In genomic region chr13:45340422-45341033, GRCh38 we compare ENCODE assay signal across 1 cellular context.
A peak's percentile ranks its signal among the peaks of the same experiment; 100 is the strongest.
TF ChIP-seq lines count a peak whose summit lies in the region.

No MANE protein-coding gene starts in this region.

TF ChIP-seq in HepG2, 621 proteins besides CTCF, POLR2A, EP300 and RAD21 (continued from another document and continues in another):
- peak; percentile 24; the same call in 1 of the 2 replicates for TF ChIP-seq ZBTB25 (CRISPR knock-in tag; IDR thresholded peaks at IDR 0.05)
- TF ChIP-seq ASH2L (IDR thresholded peaks at IDR 0.05; ENCODE audit: insufficient read length, low read depth, low read length) = peak; percentile 82
- TF ChIP-seq HOXA9 (CRISPR knock-in tag; IDR thresholded peaks at IDR 0.05; ENCODE audit: borderline replicate concordance) = no peak
- TF ChIP-seq ZBTB20 (CRISPR knock-in tag; IDR thresholded peaks at IDR 0.05; ENCODE audit: borderline replicate concordance, low read depth) = no peak
- 0 out of 2 replicates have a peak, but pooled peaks have one; percentile 50 for TF ChIP-seq PRMT3 (CRISPR knock-in tag; IDR thresholded peaks at IDR 0.05; ENCODE audit: borderline replicate concordance, low read depth)
- TF ChIP-seq TFE3 (CRISPR knock-in tag; IDR thresholded peaks at IDR 0.05) = no peak
- TF ChIP-seq GMEB2 (CRISPR knock-in tag; IDR thresholded peaks at IDR 0.05; ENCODE audit: low read depth) = no peak
- no peak for TF ChIP-seq NCOA2 (CRISPR knock-in tag; IDR thresholded peaks at IDR 0.05)
- peak; percentile 37; the same call in 1 of the 2 replicates for TF ChIP-seq SALL1 (CRISPR knock-in tag; IDR thresholded peaks at IDR 0.05)
- TF ChIP-seq ZBTB4 (CRISPR knock-in tag; IDR thresholded peaks at IDR 0.05; ENCODE audit: borderline replicate concordance) = no peak
- TF ChIP-seq KLF12 (CRISPR knock-in tag; IDR thresholded peaks at IDR 0.05; ENCODE audit: borderline replicate concordance) = 0 out of 2 replicates have a peak, but pooled peaks have one; percentile 7
- no peak for TF ChIP-seq STAG1 (CRISPR knock-in tag; IDR thresholded peaks at IDR 0.05)
- TF ChIP-seq ZNF709 (CRISPR knock-in tag; IDR thresholded peaks at IDR 0.05) = 0 out of 2 replicates have a peak, but pooled peaks have one; percentile 18
- TF ChIP-seq SKIL (CRISPR knock-in tag; IDR thresholded peaks at IDR 0.05; ENCODE audit: borderline replicate concordance) = peak; percentile 8; the same call in 1 of the 2 replicates
- peak; percentile 55; the same call in 1 of the 2 replicates for TF ChIP-seq KAT7 (CRISPR knock-in tag; IDR thresholded peaks at IDR 0.05; ENCODE audit: borderline replicate concordance)
- no peak; the same call in 1 of the 2 replicates for TF ChIP-seq ZNF292 (CRISPR knock-in tag; IDR thresholded peaks at IDR 0.05; ENCODE audit: borderline replicate concordance, low read depth)
- TF ChIP-seq ZNF138 (CRISPR knock-in tag; IDR thresholded peaks at IDR 0.05; ENCODE audit: low read depth) = no peak
- peak; percentile 36; the same call in 1 of the 2 replicates for TF ChIP-seq NFIC (IDR thresholded peaks at IDR 0.05; ENCODE audit: low read length)
- no peak for TF ChIP-seq FOXO1 (CRISPR knock-in tag; IDR thresholded peaks at IDR 0.05)
- no peak for TF ChIP-seq ZBTB33 (CRISPR knock-in tag; IDR thresholded peaks at IDR 0.05)
- TF ChIP-seq MZF1 (CRISPR knock-in tag; IDR thresholded peaks at IDR 0.05; ENCODE audit: borderline replicate concordance) = no peak
- no peak for TF ChIP-seq FUBP1 (CRISPR knock-in tag; IDR thresholded peaks at IDR 0.05; ENCODE audit: borderline replicate concordance)
- no peak for TF ChIP-seq LRRFIP1 (CRISPR knock-in tag; conservative IDR thresholded peaks at IDR 0.05)
- TF ChIP-seq GPN1 (CRISPR knock-in tag; IDR thresholded peaks at IDR 0.05; ENCODE audit: borderline replicate concordance) = no peak
- TF ChIP-seq MTERF4 (CRISPR knock-in tag; IDR thresholded peaks at IDR 0.05) = no peak
- no peak for TF ChIP-seq IRF1 (CRISPR knock-in tag; IDR thresholded peaks at IDR 0.05; ENCODE audit: low read depth)
- 0 out of 2 replicates have a peak, but pooled peaks have one; percentile 4 for TF ChIP-seq ZNF34 (CRISPR knock-in tag; IDR thresholded peaks at IDR 0.05; ENCODE audit: borderline replicate concordance)
- 0 out of 2 replicates have a peak, but pooled peaks have one; percentile 46 for TF ChIP-seq THRA (CRISPR knock-in tag; IDR thresholded peaks at IDR 0.05; ENCODE audit: borderline replicate concordance)
- no peak for TF ChIP-seq ZNF605 (CRISPR knock-in tag; IDR thresholded peaks at IDR 0.05)
- peak; percentile 61 for TF ChIP-seq HNRNPLL (IDR thresholded peaks at IDR 0.05; ENCODE audit: low read depth, low read length, poor library complexity, severe bottlenecking)
- no peak for TF ChIP-seq ZNF17 (CRISPR knock-in tag; IDR thresholded peaks at IDR 0.05)
- TF ChIP-seq DBP (CRISPR knock-in tag; IDR thresholded peaks at IDR 0.05; ENCODE audit: not compliant biosample characterization) = no peak
- TF ChIP-seq SP140L (CRISPR knock-in tag; IDR thresholded peaks at IDR 0.05; ENCODE audit: borderline replicate concordance) = 0 out of 2 replicates have a peak, but pooled peaks have one; percentile 59
- TF ChIP-seq ZNF614 (CRISPR knock-in tag; IDR thresholded peaks at IDR 0.05; ENCODE audit: borderline replicate concordance) = 0 out of 2 replicates have a peak, but pooled peaks have one; percentile 17
